Comparison of ENCODE assay signal across 18 cellular contexts in genomic region chr5:87136096-87136495, GRCh38.
DNase-seq lines count a peak whose midpoint lies in the region; ATAC-seq, FAIRE-seq and TF ChIP-seq lines count a peak whose summit lies in the region.
"Had no signal": no experiment of that assay in that cellular context is flagged by ENCODE, and none has a peak within 500 bp of the region (broad histone marks: within the 10 kb centered on the region; RNA-seq: fewer than 3 reads in every experiment).

No MANE protein-coding gene starts in this region.

- no peak overlapping the region for H3K4me3 ChIP-seq in adipocyte (ENCODE audit: low read length)
- H3K4me3 ChIP-seq: body of pancreas, colonic mucosa had no signal

- peaks cover 2% of the 10 kb centered on the region for H3K9me3 Mint-ChIP-seq in stimulated activated memory B cell treated with anti-CD40 and anti-IgM and Interleukin-4, amounts not matched to agents 10 μg/mL and 1 μg/mL and 100 μg/mL, for 72 hours
- H3K9me3 Mint-ChIP-seq: type B pancreatic cell had no signal

- no peaks in the 10 kb centered on the region for H3K36me3 ChIP-seq in adipocyte (ENCODE audit: control insufficient read depth, insufficient read depth, low read length, severe bottlenecking)
- H3K36me3 ChIP-seq: colonic mucosa, neutrophil had no signal

- H3K27me3 Mint-ChIP-seq in stimulated activated memory B cell treated with anti-CD40 and anti-IgM and Interleukin-4, amounts not matched to agents 10 μg/mL and 1 μg/mL and 100 μg/mL, for 72 hours: no peaks in the 10 kb centered on the region
- H3K27me3 Mint-ChIP-seq: stimulated activated naive B cell treated with anti-CD40 and anti-IgM and Interleukin-4, amounts not matched to agents 10 μg/mL and 1 μg/mL and 100 μg/mL, for 72 hours had no signal

- no peak overlapping the region for H3K4me3 Mint-ChIP-seq in stimulated activated memory B cell treated with anti-CD40 and anti-IgM and Interleukin-4, amounts not matched to agents 10 μg/mL and 1 μg/mL and 100 μg/mL, for 72 hours
- H3K4me3 Mint-ChIP-seq: stimulated activated naive B cell treated with anti-CD40 and anti-IgM and Interleukin-4, amounts not matched to agents 10 μg/mL and 1 μg/mL and 100 μg/mL, for 72 hours; type B pancreatic cell had no signal

- no peaks in the 10 kb centered on the region for H3K36me3 Mint-ChIP-seq in stimulated activated memory B cell treated with anti-CD40 and anti-IgM and Interleukin-4, amounts not matched to agents 10 μg/mL and 1 μg/mL and 100 μg/mL, for 72 hours
- H3K36me3 Mint-ChIP-seq: activated naive CD4-positive, alpha-beta T cell treated with anti-CD3 and anti-CD28 coated beads, Interleukin-2, amount 50 U/mL, for 72 hours; stimulated activated naive B cell treated with anti-CD40 and anti-IgM and Interleukin-4, amounts not matched to agents 10 μg/mL and 1 μg/mL and 100 μg/mL, for 72 hours; type B pancreatic cell had no signal

- intact Hi-C loops in left ventricle myocardium superior (cut with micrococcal nuclease): no loop called here

- no peak for TF ChIP-seq POLR2A in H54 (IDR thresholded peaks at IDR 0.05; ENCODE audit: low read depth, low read length)

- H3K4me1 ChIP-seq in adipocyte (ENCODE audit: control insufficient read depth, insufficient read depth, low read length): peaks cover 31% of the 10 kb centered on the region
- H3K4me1 ChIP-seq: body of pancreas, colonic mucosa had no signal

- ATAC-seq in left ventricle myocardium superior: peak; percentile 52
- ATAC-seq in stimulated activated memory B cell treated with anti-CD40 and anti-IgM and Interleukin-4, amounts not matched to agents 10 μg/mL and 1 μg/mL and 100 μg/mL, for 72 hours: no peak
- ATAC-seq in GM19397 (IDR thresholded peaks at IDR 0.05; ENCODE audit: unreplicated experiment): no peak
- ATAC-seq: activated naive CD4-positive, alpha-beta T cell treated with anti-CD3 and anti-CD28 coated beads, Interleukin-2, amount 50 U/mL, for 72 hours; body of pancreas; stimulated activated naive B cell treated with anti-CD40 and anti-IgM and Interleukin-4, amounts not matched to agents 10 μg/mL and 1 μg/mL and 100 μg/mL, for 72 hours had no signal

- no peaks in the 10 kb centered on the region for H3K27me3 ChIP-seq in adipocyte (replicated peaks; ENCODE audit: control insufficient read depth, insufficient read depth, low read length)
- H3K27me3 ChIP-seq: body of pancreas, colonic mucosa, neutrophil had no signal

- H3K9ac ChIP-seq in adipocyte (ENCODE audit: low read length): peak overlapping the region; percentile 5

- H3K27ac Mint-ChIP-seq in stimulated activated memory B cell treated with anti-CD40 and anti-IgM and Interleukin-4, amounts not matched to agents 10 μg/mL and 1 μg/mL and 100 μg/mL, for 72 hours: peak overlapping the region; percentile 22
- H3K27ac Mint-ChIP-seq: activated naive CD4-positive, alpha-beta T cell treated with anti-CD3 and anti-CD28 coated beads, Interleukin-2, amount 50 U/mL, for 72 hours; stimulated activated naive B cell treated with anti-CD40 and anti-IgM and Interleukin-4, amounts not matched to agents 10 μg/mL and 1 μg/mL and 100 μg/mL, for 72 hours; type B pancreatic cell had no signal

- no peaks in the 10 kb centered on the region for H3K9me3 ChIP-seq in adipocyte (ENCODE audit: control insufficient read depth, low read length)
- H3K9me3 ChIP-seq: body of pancreas, colonic mucosa, neutrophil had no signal

- peak; percentile 53 for FAIRE-seq in H54 (lab: Jason Lieb, UNC)

- H3K4me1 Mint-ChIP-seq in stimulated activated memory B cell treated with anti-CD40 and anti-IgM and Interleukin-4, amounts not matched to agents 10 μg/mL and 1 μg/mL and 100 μg/mL, for 72 hours: peaks cover 28% of the 10 kb centered on the region

- DNase-seq in H54 (ENCODE audit: insufficient read length, low spot score): no peak
- no peak for DNase-seq in adipocyte (ENCODE audit: low read depth)
- DNase-seq in left ventricle myocardium superior: no peak
- DNase-seq in NCI-H187 treated with DMSO at 0.1 percent for 48 hours (lab: John Stamatoyannopoulos, UW): no peak
- no peak for DNase-seq in stimulated activated CD4-positive, alpha-beta T cell treated with anti-CD3 and anti-CD28 coated beads, Interleukin-2, amount 100 ng/mL, for 24 hours
- DNase-seq in NOMO-1 treated with DMSO at 0.1 percent for 48 hours (lab: John Stamatoyannopoulos, UW; ENCODE audit: unreplicated experiment): no peak
- DNase-seq: activated CD4-positive, CD25-positive, alpha-beta regulatory T cell treated with anti-CD3 and anti-CD28 coated beads, Interleukin-2, amount 50 U/mL, for 72 hours; body of pancreas; colonic mucosa; NCI-H2171 treated with DMSO at 0.1 percent for 48 hours; stimulated activated CD4-positive, alpha-beta T cell treated with anti-CD3 and anti-CD28 coated beads, Interleukin-15, amount 100 ng/mL, for 24 hours; stimulated activated naive B cell treated with anti-CD40 and anti-IgM and Interleukin-4, amounts not matched to agents 10 μg/mL and 1 μg/mL and 100 μg/mL, for 72 hours; T-helper 9 cell had no signal
